16 cellular contexts compared by ENCODE assay signal in genomic region chr17:61414936-61415251, GRCh38. TPM values are rescaled to one million over a fixed set of nuclear protein-coding genes. Genes with fewer than 3 reads are reported as not detected.
"Had no signal": no experiment of that assay in that cellular context is flagged by ENCODE, and none has a peak within 500 bp of the region (broad histone marks: within the 10 kb centered on the region; RNA-seq: fewer than 3 reads in every experiment).

No MANE protein-coding gene starts in this region.

- ATAC-seq: activated CD8-positive, alpha-beta T cell treated with anti-CD3 and anti-CD28 coated beads for 36 hours; heart right ventricle; stimulated activated effector memory CD8-positive, alpha-beta T cell treated with anti-CD3 and anti-CD28 coated beads, Interleukin-12 subunit alpha, Interleukin-12 subunit beta, amount 100 ng/mL, for 72 hours; T-cell had no signal

- H3K36me3 Mint-ChIP-seq: mesothelial cell of epicardium; stimulated activated effector memory CD8-positive, alpha-beta T cell treated with anti-CD3 and anti-CD28 coated beads, Interleukin-12 subunit alpha, Interleukin-12 subunit beta, amount 100 ng/mL, for 72 hours; T-cell had no signal

- H3K27ac Mint-ChIP-seq: activated CD8-positive, alpha-beta T cell treated with anti-CD3 and anti-CD28 coated beads for 36 hours; activated naive CD4-positive, alpha-beta T cell treated with anti-CD3 and anti-CD28 coated beads for 36 hours; stimulated activated effector memory CD8-positive, alpha-beta T cell treated with anti-CD3 and anti-CD28 coated beads, Interleukin-12 subunit alpha, Interleukin-12 subunit beta, amount 100 ng/mL, for 72 hours; T-cell had no signal

- H3K9me3 Mint-ChIP-seq: activated CD8-positive, alpha-beta T cell treated with anti-CD3 and anti-CD28 coated beads for 36 hours; activated naive CD4-positive, alpha-beta T cell treated with anti-CD3 and anti-CD28 coated beads for 36 hours; mesothelial cell of epicardium; stimulated activated effector memory CD8-positive, alpha-beta T cell treated with anti-CD3 and anti-CD28 coated beads, Interleukin-12 subunit alpha, Interleukin-12 subunit beta, amount 100 ng/mL, for 72 hours; T-cell had no signal

- H3K27ac ChIP-seq: cardiac muscle cell, neutrophil, VCaP had no signal

- H3K4me3 Mint-ChIP-seq: activated CD8-positive, alpha-beta T cell treated with anti-CD3 and anti-CD28 coated beads for 36 hours; activated naive CD4-positive, alpha-beta T cell treated with anti-CD3 and anti-CD28 coated beads for 36 hours; stimulated activated effector memory CD8-positive, alpha-beta T cell treated with anti-CD3 and anti-CD28 coated beads, Interleukin-12 subunit alpha, Interleukin-12 subunit beta, amount 100 ng/mL, for 72 hours; T-cell had no signal

- H3K9me3 ChIP-seq: heart right ventricle, neutrophil, right atrium auricular region, tibial nerve had no signal

- H3K4me3 ChIP-seq: cardiac muscle cell, heart right ventricle, right atrium auricular region, tibial nerve had no signal

- DNase-seq: activated CD4-positive, alpha-beta T cell treated with anti-CD3 and anti-CD28 coated beads for 4 hours; activated CD8-positive, alpha-beta T cell treated with anti-CD3 and anti-CD28 coated beads for 36 hours; activated naive CD4-positive, alpha-beta T cell treated with anti-CD3 and anti-CD28 coated beads for 36 hours; small intestine; T-cell had no signal

- H3K36me3 ChIP-seq: cardiac muscle cell, heart right ventricle, neutrophil, right atrium auricular region, tibial nerve had no signal

RNA-seq across cellular contexts. Expression of gene TBX2, which starts 15.3 kb away (rescaled TPM):
- total RNA-seq: activated CD8-positive, alpha-beta T cell treated with anti-CD3 and anti-CD28 coated beads for 36 hours; activated naive CD4-positive, alpha-beta T cell treated with anti-CD3 and anti-CD28 coated beads for 36 hours; endothelial cell of umbilical vein had no signal
- polyA plus RNA-seq: endothelial cell of umbilical vein had no signal

RNA-seq across cellular contexts. Expression of gene TBX4, which starts 37.3 kb away (rescaled TPM):
- total RNA-seq: activated CD8-positive, alpha-beta T cell treated with anti-CD3 and anti-CD28 coated beads for 36 hours; activated naive CD4-positive, alpha-beta T cell treated with anti-CD3 and anti-CD28 coated beads for 36 hours; endothelial cell of umbilical vein; frontal cortex; heart right ventricle; liver; right atrium auricular region; T-cell; tibial nerve had no signal
- polyA plus RNA-seq: endothelial cell of umbilical vein, liver, small intestine had no signal
